Comparison of ENCODE assay signal across 16 cellular contexts in genomic region chr1:188170935-188171334, GRCh38.
"Had no signal": no experiment of that assay in that cellular context is flagged by ENCODE, and none has a peak within 500 bp of the region (broad histone marks: within the 10 kb centered on the region; RNA-seq: fewer than 3 reads in every experiment).

No MANE protein-coding gene starts in this region.

- H3K27ac ChIP-seq: cardiac muscle cell, colonic mucosa, heart left ventricle, right atrium auricular region, skin epidermis, stomach had no signal

- FAIRE-seq: frontal cortex, islet of Langerhans had no signal

- DNase-seq: activated CD4-positive, alpha-beta T cell treated with anti-CD3 and anti-CD28 coated beads for 4 hours; activated CD8-positive, alpha-beta memory T cell treated with anti-CD3 and anti-CD28 coated beads, Interleukin-2, amount 50 U/mL, for 48 hours; activated CD8-positive, alpha-beta T cell treated with anti-CD3 and anti-CD28 coated beads for 36 hours; activated naive CD4-positive, alpha-beta T cell treated with Interleukin-2 at 50 U/mL for 16 hours; activated naive CD8-positive, alpha-beta T cell treated with anti-CD3 and anti-CD28 coated beads, Interleukin-2, amount 50 U/mL, for 24 hours; colonic mucosa; effector CD8-positive, alpha-beta T cell; heart left ventricle; mucosa of descending colon; naive thymus-derived CD8-positive, alpha-beta T cell; stomach had no signal
